24 cellular contexts compared by ENCODE assay signal in genomic region chr11:46417711-46418110, GRCh38. TPM values are rescaled to one million over a fixed set of nuclear protein-coding genes. Genes with fewer than 3 reads are reported as not detected.
"Had no signal": no experiment of that assay in that cellular context is flagged by ENCODE, and none has a peak within 500 bp of the region (broad histone marks: within the 10 kb centered on the region; RNA-seq: fewer than 3 reads in every experiment).

No MANE protein-coding gene starts in this region.

- H3K27ac ChIP-seq: cardiac muscle cell, foreskin keratinocyte, testis had no signal

- DNase-seq: activated CD4-positive, alpha-beta T cell treated with anti-CD3 and anti-CD28 coated beads, Interleukin-2, amount 10 ng/mL, durations not matched to agents 7 days and 5 days; activated CD4-positive, CD25-positive, alpha-beta regulatory T cell treated with anti-CD3 and anti-CD28 coated beads, Interleukin-2, amount 50 U/mL, for 72 hours; activated CD8-positive, alpha-beta memory T cell treated with anti-CD3 and anti-CD28 coated beads, Interleukin-2, amount 10 ng/mL, durations not matched to agents 7 days and 5 days; activated CD8-positive, alpha-beta T cell treated with anti-CD3 and anti-CD28 coated beads for 36 hours; activated gamma-delta T cell; activated naive CD4-positive, alpha-beta T cell treated with anti-CD3 and anti-CD28 coated beads, Interleukin-2, amount 50 U/mL, for 16 hours; activated naive CD8-positive, alpha-beta T cell treated with anti-CD3 and anti-CD28 coated beads, Interleukin-2, amount 50 U/mL, for 24 hours; activated T-cell treated with anti-CD3 and anti-CD28 coated beads for 4 hours; cortex of kidney; effector CD4-positive, alpha-beta T cell; foreskin keratinocyte; kidney glomerular epithelial cell; left ventricle myocardium superior; mammary epithelial cell; midbrain; stimulated activated CD4-positive, alpha-beta T cell treated with anti-CD3 and anti-CD28 coated beads, Interleukin-2, amount 100 ng/mL, for 48 hours; stimulated activated CD8-positive, alpha-beta memory T cell treated with anti-CD3 and anti-CD28 coated beads, Interleukin-4, amount 100 ng/mL, for 48 hours; stimulated activated naive B cell treated with anti-CD40 and anti-IgM and Interleukin-4, amounts not matched to agents 10 μg/mL and 1 μg/mL and 100 μg/mL, for 72 hours; T-helper 2 cell; testis; trophoblast cell had no signal

- H3K4me1 ChIP-seq: foreskin keratinocyte, testis had no signal

- H3K9me3 ChIP-seq: testis had no signal

- H3K27ac Mint-ChIP-seq: activated CD4-positive, alpha-beta T cell treated with anti-CD3 and anti-CD28 coated beads, Interleukin-2, amount 10 ng/mL, durations not matched to agents 7 days and 5 days; activated CD8-positive, alpha-beta memory T cell treated with anti-CD3 and anti-CD28 coated beads, Interleukin-2, amount 10 ng/mL, durations not matched to agents 7 days and 5 days; activated CD8-positive, alpha-beta T cell treated with anti-CD3 and anti-CD28 coated beads for 36 hours; activated naive CD8-positive, alpha-beta T cell treated with anti-CD3 and anti-CD28 coated beads, Interleukin-2, amount 50 U/mL, for 24 hours; natural killer cell treated with Interleukin-12 subunit alpha and Interleukin-12 subunit beta and Interleukin-15 and Interleukin-18, amount 100 ng/mL, for 72 hours; stimulated activated naive B cell treated with anti-CD40 and anti-IgM and Interleukin-4, amounts not matched to agents 10 μg/mL and 1 μg/mL and 100 μg/mL, for 72 hours had no signal

- H3K4me1 Mint-ChIP-seq: stimulated activated naive B cell treated with anti-CD40 and anti-IgM and Interleukin-4, amounts not matched to agents 10 μg/mL and 1 μg/mL and 100 μg/mL, for 72 hours had no signal

- H3K4me3 ChIP-seq: cardiac muscle cell, testis had no signal

- H3K27me3 Mint-ChIP-seq: activated CD4-positive, alpha-beta T cell treated with anti-CD3 and anti-CD28 coated beads, Interleukin-2, amount 10 ng/mL, durations not matched to agents 7 days and 5 days; activated CD8-positive, alpha-beta memory T cell treated with anti-CD3 and anti-CD28 coated beads, Interleukin-2, amount 10 ng/mL, durations not matched to agents 7 days and 5 days; activated CD8-positive, alpha-beta T cell treated with anti-CD3 and anti-CD28 coated beads for 36 hours; activated naive CD8-positive, alpha-beta T cell treated with anti-CD3 and anti-CD28 coated beads, Interleukin-2, amount 50 U/mL, for 24 hours; natural killer cell treated with Interleukin-12 subunit alpha and Interleukin-12 subunit beta and Interleukin-15 and Interleukin-18, amount 100 ng/mL, for 72 hours; stimulated activated naive B cell treated with anti-CD40 and anti-IgM and Interleukin-4, amounts not matched to agents 10 μg/mL and 1 μg/mL and 100 μg/mL, for 72 hours had no signal

- H3K9me3 Mint-ChIP-seq: activated CD4-positive, alpha-beta T cell treated with anti-CD3 and anti-CD28 coated beads, Interleukin-2, amount 10 ng/mL, durations not matched to agents 7 days and 5 days; activated CD8-positive, alpha-beta T cell treated with anti-CD3 and anti-CD28 coated beads for 36 hours; activated naive CD8-positive, alpha-beta T cell treated with anti-CD3 and anti-CD28 coated beads, Interleukin-2, amount 50 U/mL, for 24 hours; natural killer cell treated with Interleukin-12 subunit alpha and Interleukin-12 subunit beta and Interleukin-15 and Interleukin-18, amount 100 ng/mL, for 72 hours; stimulated activated naive B cell treated with anti-CD40 and anti-IgM and Interleukin-4, amounts not matched to agents 10 μg/mL and 1 μg/mL and 100 μg/mL, for 72 hours had no signal

- ATAC-seq: activated CD8-positive, alpha-beta memory T cell treated with anti-CD3 and anti-CD28 coated beads, Interleukin-2, amount 10 ng/mL, durations not matched to agents 7 days and 5 days; activated CD8-positive, alpha-beta T cell treated with anti-CD3 and anti-CD28 coated beads for 36 hours; activated naive CD8-positive, alpha-beta T cell treated with anti-CD3 and anti-CD28 coated beads, Interleukin-2, amount 50 U/mL, for 24 hours; foreskin keratinocyte; left ventricle myocardium superior; natural killer cell treated with Interleukin-12 subunit alpha and Interleukin-12 subunit beta and Interleukin-15 and Interleukin-18, amount 100 ng/mL, for 72 hours; stimulated activated naive B cell treated with anti-CD40 and anti-IgM and Interleukin-4, amounts not matched to agents 10 μg/mL and 1 μg/mL and 100 μg/mL, for 72 hours had no signal

- H3K4me3 Mint-ChIP-seq: activated CD4-positive, alpha-beta T cell treated with anti-CD3 and anti-CD28 coated beads, Interleukin-2, amount 10 ng/mL, durations not matched to agents 7 days and 5 days; activated CD8-positive, alpha-beta memory T cell treated with anti-CD3 and anti-CD28 coated beads, Interleukin-2, amount 10 ng/mL, durations not matched to agents 7 days and 5 days; activated CD8-positive, alpha-beta T cell treated with anti-CD3 and anti-CD28 coated beads for 36 hours; activated naive CD8-positive, alpha-beta T cell treated with anti-CD3 and anti-CD28 coated beads, Interleukin-2, amount 50 U/mL, for 24 hours; natural killer cell treated with Interleukin-12 subunit alpha and Interleukin-12 subunit beta and Interleukin-15 and Interleukin-18, amount 100 ng/mL, for 72 hours; stimulated activated naive B cell treated with anti-CD40 and anti-IgM and Interleukin-4, amounts not matched to agents 10 μg/mL and 1 μg/mL and 100 μg/mL, for 72 hours had no signal

- H3K27me3 ChIP-seq: cardiac muscle cell, foreskin keratinocyte, testis had no signal

RNA-seq across cellular contexts. Expression of gene CHRM4, which starts 26.1 kb away (rescaled TPM):
- total RNA-seq: activated CD8-positive, alpha-beta T cell treated with anti-CD3 and anti-CD28 coated beads for 36 hours; foreskin keratinocyte; left ventricle myocardium superior; posterior vena cava had no signal
- polyA plus RNA-seq: cardiac muscle cell, foreskin keratinocyte had no signal
